In the genomic region with DNA sequence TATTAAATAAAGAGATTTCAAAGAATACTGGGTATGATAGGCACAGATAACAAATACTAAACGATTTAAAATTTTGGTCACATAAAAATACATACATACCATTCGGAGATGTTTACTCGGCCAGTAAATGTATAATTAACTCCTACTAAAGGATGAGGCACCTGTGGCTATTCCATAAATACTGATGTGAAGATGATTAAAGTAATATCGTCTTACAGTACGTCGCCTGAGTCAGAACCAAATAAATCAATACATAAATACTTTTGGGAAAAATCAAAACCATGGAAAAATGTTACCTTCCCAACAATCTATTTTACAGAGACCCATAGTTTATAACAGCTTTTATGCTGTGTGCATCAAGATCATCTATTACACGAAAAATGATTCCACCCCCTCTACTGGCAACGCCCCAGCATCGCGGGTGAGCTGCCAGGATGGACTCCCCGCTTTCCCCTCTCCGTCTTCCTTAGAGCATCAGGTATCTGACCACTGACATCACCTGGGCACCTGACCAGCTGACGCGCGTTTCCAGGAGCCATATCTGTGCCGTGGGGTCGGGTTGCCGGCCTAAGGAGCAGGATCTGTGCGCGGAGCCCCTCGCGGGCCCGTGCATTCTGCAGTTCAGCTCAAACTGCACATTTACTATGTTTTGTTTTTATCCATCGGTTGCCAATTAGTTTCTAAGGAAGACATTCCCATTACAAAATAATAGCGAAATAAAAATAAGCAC, we compare ENCODE assay signal across 8 cellular contexts. TPM values are rescaled to one million over a fixed set of nuclear protein-coding genes. Genes with fewer than 3 reads are reported as not detected.
A peak's percentile ranks its signal among the peaks of the same experiment; 100 is the strongest.
DNase-seq lines count a peak whose midpoint lies in the region; ATAC-seq and TF ChIP-seq lines count a peak whose summit lies in the region.

No MANE protein-coding gene starts in this region.

- CTCF ChIA-PET in activated CD8-positive, alpha-beta T cell treated with anti-CD3 and anti-CD28 coated beads for 36 hours (lab: Charles Lee), result interaction anchor here (0.7 to 2.6 kb wide), 21 partner anchors 10 to 307 kb away, joined by 3 to 28 read pairs (median 4); no protein-coding TSS in a partner anchor

- H3K9me3 ChIP-seq in CD4-positive, CD25-positive, alpha-beta regulatory T cell (ENCODE audit: control insufficient read depth in 2 of 2, low read length in 2 of 2), result no peaks in the 10 kb centered on the region

- H3K4me3 Mint-ChIP-seq in CD4-positive, CD25-positive, alpha-beta regulatory T cell, result peak overlapping the region; percentile 89 to 97 (median 93)
- H3K4me3 Mint-ChIP-seq in activated CD8-positive, alpha-beta T cell treated with anti-CD3 and anti-CD28 coated beads for 36 hours, result peak overlapping the region; percentile 82

- POLR2A ChIA-PET in activated CD8-positive, alpha-beta T cell treated with anti-CD3 and anti-CD28 coated beads for 36 hours (lab: Charles Lee), result interaction anchor here (1.0 to 1.8 kb wide), 4 partner anchors 38 to 282 kb away, joined by 3 to 5 read pairs (median 4); no protein-coding TSS in a partner anchor

- peaks cover 4 to 13% (median 9%) of the 10 kb centered on the region in 4 donors for H3K4me1 Mint-ChIP-seq in CD4-positive, CD25-positive, alpha-beta regulatory T cell
- peaks cover 9% of the 10 kb centered on the region for H3K4me1 Mint-ChIP-seq in activated CD8-positive, alpha-beta T cell treated with anti-CD3 and anti-CD28 coated beads for 36 hours (ENCODE audit: low read depth)

- H3K27me3 Mint-ChIP-seq in CD4-positive, CD25-positive, alpha-beta regulatory T cell, result no peaks in the 10 kb centered on the region
- H3K27me3 Mint-ChIP-seq in activated CD8-positive, alpha-beta T cell treated with anti-CD3 and anti-CD28 coated beads for 36 hours, result no peaks in the 10 kb centered on the region

- peak overlapping the region; percentile 84 for H3K4me3 ChIP-seq in CD4-positive, CD25-positive, alpha-beta regulatory T cell (ENCODE audit: low read depth, low read length)

- peak; percentile 19 to 71 (median 59) for DNase-seq in CD4-positive, CD25-positive, alpha-beta regulatory T cell
- peak; percentile 63 for DNase-seq in HK-2 (ENCODE audit: unreplicated experiment)
- DNase-seq in NCI-H774 (lab: John Stamatoyannopoulos, UW), result peak; percentile 86
- DNase-seq in activated CD8-positive, alpha-beta T cell treated with anti-CD3 and anti-CD28 coated beads for 36 hours, result peak; percentile 80
- peak; percentile 38 for DNase-seq in effector CD4-positive, alpha-beta T cell
- DNase-seq in medulla oblongata (ENCODE audit: extremely low spot score), result peak; percentile 65
- peak; percentile 28 for DNase-seq in stimulated activated CD8-positive, alpha-beta memory T cell treated with anti-CD3 and anti-CD28 coated beads, Interleukin-15, amount 100 ng/mL, for 24 hours (ENCODE audit: low read depth)

- TF ChIP-seq CTCF in activated CD8-positive, alpha-beta T cell treated with anti-CD3 and anti-CD28 coated beads for 36 hours (IDR thresholded peaks at IDR 0.05), result peak; percentile 77

- no peaks in the 10 kb centered on the region for H3K9me3 Mint-ChIP-seq in CD4-positive, CD25-positive, alpha-beta regulatory T cell
- H3K9me3 Mint-ChIP-seq in activated CD8-positive, alpha-beta T cell treated with anti-CD3 and anti-CD28 coated beads for 36 hours, result no peaks in the 10 kb centered on the region

- no peaks in the 10 kb centered on the region for H3K27me3 ChIP-seq in CD4-positive, CD25-positive, alpha-beta regulatory T cell (ENCODE audit: control insufficient read depth, insufficient read depth, low read length)

- ATAC-seq in CD4-positive, CD25-positive, alpha-beta regulatory T cell (ENCODE audit: low read depth in 2 of 2), result peak; percentile 73 to 77
- ATAC-seq in GM19438 (IDR thresholded peaks at IDR 0.05; ENCODE audit: low read depth, unreplicated experiment), result peak; percentile 58
- ATAC-seq in activated CD8-positive, alpha-beta T cell treated with anti-CD3 and anti-CD28 coated beads for 36 hours, result peak; percentile 71

- H3K27ac Mint-ChIP-seq in CD4-positive, CD25-positive, alpha-beta regulatory T cell, result peak overlapping the region; percentile 43 to 83 (median 44)
- H3K27ac Mint-ChIP-seq in activated CD8-positive, alpha-beta T cell treated with anti-CD3 and anti-CD28 coated beads for 36 hours, result peak overlapping the region; percentile 75

- H3K4me1 ChIP-seq in CD4-positive, CD25-positive, alpha-beta regulatory T cell (ENCODE audit: control insufficient read depth, insufficient read depth, low read length, poor library complexity, severe bottlenecking), result peaks cover 12% of the 10 kb centered on the region

- H3K36me3 ChIP-seq in CD4-positive, CD25-positive, alpha-beta regulatory T cell (ENCODE audit: control insufficient read depth, insufficient read depth, low read length), result no peaks in the 10 kb centered on the region

- H3K27ac ChIP-seq in CD4-positive, CD25-positive, alpha-beta regulatory T cell (ENCODE audit: insufficient read depth, low read length, poor library complexity, severe bottlenecking), result no peak overlapping the region

- intact Hi-C loops in activated CD8-positive, alpha-beta T cell treated with anti-CD3 and anti-CD28 coated beads for 36 hours (cut with micrococcal nuclease), result loop anchor here (5.0 kb wide), 2 partner anchors 283 to 298 kb away; no protein-coding TSS in a partner anchor

- no peaks in the 10 kb centered on the region for H3K36me3 Mint-ChIP-seq in CD4-positive, CD25-positive, alpha-beta regulatory T cell
- H3K36me3 Mint-ChIP-seq in activated CD8-positive, alpha-beta T cell treated with anti-CD3 and anti-CD28 coated beads for 36 hours (ENCODE audit: low read depth), result no peaks in the 10 kb centered on the region

RNA-seq across cellular contexts. Expression of gene ICA1L, which starts 1.0 kb away (rescaled TPM):
- 0.91 TPM for total RNA-seq in CD4-positive, CD25-positive, alpha-beta regulatory T cell
- 1 to 10 TPM in 2 of 4 donors, under 1 TPM in 2; 0.74 to 1.9 (median 1.2) TPM for polyA plus RNA-seq in CD4-positive, CD25-positive, alpha-beta regulatory T cell
- 1 to 10 TPM; 7.1 to 8.0 TPM for total RNA-seq in activated CD8-positive, alpha-beta T cell treated with anti-CD3 and anti-CD28 coated beads for 36 hours

RNA-seq across cellular contexts. Expression of gene WDR12, which starts 40.9 kb away (rescaled TPM):
- total RNA-seq in CD4-positive, CD25-positive, alpha-beta regulatory T cell, result 8.3 TPM
- 10 to 100 TPM; 12.2 to 15.6 (median 13.3) TPM for polyA plus RNA-seq in CD4-positive, CD25-positive, alpha-beta regulatory T cell
- 100 to 1,000 TPM; 131 to 134 TPM for total RNA-seq in activated CD8-positive, alpha-beta T cell treated with anti-CD3 and anti-CD28 coated beads for 36 hours

RNA-seq across cellular contexts. Expression of gene CARF, which starts 41.5 kb away (rescaled TPM):
- 11.3 TPM for total RNA-seq in CD4-positive, CD25-positive, alpha-beta regulatory T cell
- polyA plus RNA-seq in CD4-positive, CD25-positive, alpha-beta regulatory T cell, result 10 to 100 TPM in 1 of 4 donors, 1 to 10 TPM in 3; 4.1 to 12.3 (median 7.0) TPM
- total RNA-seq in activated CD8-positive, alpha-beta T cell treated with anti-CD3 and anti-CD28 coated beads for 36 hours, result 1 to 10 TPM; 5.0 to 5.7 TPM

Comparison
In these comparisons a context has a peak if more than half of its experiments do, and no peak if none do; other contexts are left out.
1. DNase-seq: peak in every context shown above with its lines; median percentile 86 in NCI-H774; 80 in activated CD8-positive, alpha-beta T cell treated with anti-CD3 and anti-CD28 coated beads for 36 hours; 65 in medulla oblongata; 63 in HK-2; 59 in CD4-positive, CD25-positive, alpha-beta regulatory T cell; 38 in effector CD4-positive, alpha-beta T cell; 28 in stimulated activated CD8-positive, alpha-beta memory T cell treated with anti-CD3 and anti-CD28 coated beads, Interleukin-15, amount 100 ng/mL, for 24 hours.
2. RNA of gene WDR12, which starts 40.9 kb away (total RNA-seq): 131 to 134 TPM in activated CD8-positive, alpha-beta T cell treated with anti-CD3 and anti-CD28 coated beads for 36 hours; 8.3 TPM in CD4-positive, CD25-positive, alpha-beta regulatory T cell (single experiment); every median in the first group is over 10 times any median in the second.
3. Peak in every context shown above with its lines, with median percentiles within 50 percentile points of each other: ATAC-seq.